In the genomic region with DNA sequence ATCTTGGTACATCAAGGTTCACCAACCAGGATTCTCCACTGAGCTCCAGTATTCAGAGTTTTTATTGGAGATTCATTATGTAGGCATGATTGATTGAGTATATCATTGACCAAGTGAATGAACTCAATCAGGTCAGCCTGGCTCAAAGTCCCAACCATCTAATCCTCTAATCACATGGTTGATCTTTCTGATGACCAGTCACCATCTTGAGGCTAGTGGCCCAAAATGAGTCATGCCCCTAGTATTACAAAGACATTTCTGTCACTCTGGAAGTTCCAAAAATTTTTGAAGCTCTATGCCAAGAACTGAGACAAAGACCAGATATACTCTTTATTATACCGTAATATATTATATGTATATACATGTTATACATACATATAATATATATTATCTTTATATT, we compare ENCODE assay signal across 26 cellular contexts.
"Had no signal": no experiment of that assay in that cellular context is flagged by ENCODE, and none has a peak within 500 bp of the region (broad histone marks: within the 10 kb centered on the region; RNA-seq: fewer than 3 reads in every experiment).

No MANE protein-coding gene starts in this region.

- H3K9me3 Mint-ChIP-seq: natural killer cell had no signal

- H3K9me3 ChIP-seq: gastrocnemius medialis had no signal

- H3K36me3 Mint-ChIP-seq: activated naive CD4-positive, alpha-beta T cell treated with anti-CD3 and anti-CD28 coated beads, Interleukin-2, amount 10 ng/mL, durations not matched to agents 7 days and 5 days; activated naive CD8-positive, alpha-beta T cell treated with anti-CD3 and anti-CD28 coated beads, Interleukin-2, amount 10 ng/mL, durations not matched to agents 7 days and 5 days; natural killer cell; neural progenitor cell had no signal

- ATAC-seq: gastrocnemius medialis, left colon, natural killer cell, T-helper 17 cell had no signal

- H3K4me3 Mint-ChIP-seq: activated CD4-positive, alpha-beta memory T cell treated with anti-CD3 and anti-CD28 coated beads, Interleukin-2, amount 10 ng/mL, durations not matched to agents 7 days and 5 days; activated CD4-positive, alpha-beta T cell treated with anti-CD3 and anti-CD28 coated beads, Interleukin-2, amount 10 ng/mL, durations not matched to agents 7 days and 5 days; activated naive CD4-positive, alpha-beta T cell treated with anti-CD3 and anti-CD28 coated beads, Interleukin-2, amount 10 ng/mL, durations not matched to agents 7 days and 5 days; activated naive CD8-positive, alpha-beta T cell treated with anti-CD3 and anti-CD28 coated beads, Interleukin-2, amount 10 ng/mL, durations not matched to agents 7 days and 5 days; activated T-cell treated with anti-CD3 and anti-CD28 coated beads, Interleukin-2, amount 50 U/mL, for 24 hours; brain; neural progenitor cell; T-helper 17 cell had no signal

- H3K4me3 ChIP-seq: ascending aorta, esophagus squamous epithelium, gastrocnemius medialis, neural progenitor cell, right atrium auricular region, tibial nerve had no signal

- DNase-seq: activated CD4-positive, alpha-beta memory T cell treated with anti-CD3 and anti-CD28 coated beads, Interleukin-2, amount 10 ng/mL, durations not matched to agents 7 days and 5 days; activated CD4-positive, alpha-beta T cell treated with anti-CD3 and anti-CD28 coated beads for 1 hour; activated CD4-positive, alpha-beta T cell treated with anti-CD3 and anti-CD28 coated beads, Interleukin-2, amount 10 ng/mL, durations not matched to agents 7 days and 5 days; activated CD8-positive, alpha-beta memory T cell treated with anti-CD3 and anti-CD28 coated beads, Interleukin-2, amount 50 U/mL, for 48 hours; activated gamma-delta T cell; activated naive CD4-positive, alpha-beta T cell treated with anti-CD3 and anti-CD28 coated beads, Interleukin-2, amount 10 ng/mL, durations not matched to agents 7 days and 5 days; activated naive CD8-positive, alpha-beta T cell treated with anti-CD3 and anti-CD28 coated beads, Interleukin-2, amount 10 ng/mL, durations not matched to agents 7 days and 5 days; activated T-cell treated with anti-CD3 and anti-CD28 coated beads, Interleukin-2, amount 50 U/mL, for 24 hours; esophagus squamous epithelium; gastrocnemius medialis; hippocampal formation; left colon; midbrain; natural killer cell; occipital lobe; stimulated activated CD4-positive, alpha-beta T cell treated with anti-CD3 and anti-CD28 coated beads, Interleukin-15, amount 100 ng/mL, for 24 hours; stimulated activated CD4-positive, alpha-beta T cell treated with anti-CD3 and anti-CD28 coated beads, Interleukin-2, amount 100 ng/mL, for 24 hours; stimulated activated naive CD4-positive, alpha-beta T cell treated with Interleukin-2 at 50 U/mL for 16 hours; T-helper 17 cell; T1000 had no signal

- H3K36me3 ChIP-seq: ascending aorta, esophagus squamous epithelium, gastrocnemius medialis, right atrium auricular region, tibial nerve had no signal

- H3K4me1 Mint-ChIP-seq: activated naive CD4-positive, alpha-beta T cell treated with anti-CD3 and anti-CD28 coated beads, Interleukin-2, amount 10 ng/mL, durations not matched to agents 7 days and 5 days; T-helper 17 cell had no signal

- H3K4me1 ChIP-seq: ascending aorta, esophagus squamous epithelium, gastrocnemius medialis, parathyroid adenoma, right atrium auricular region, tibial nerve had no signal

- H3K27ac Mint-ChIP-seq: activated CD4-positive, alpha-beta memory T cell treated with anti-CD3 and anti-CD28 coated beads, Interleukin-2, amount 10 ng/mL, durations not matched to agents 7 days and 5 days; activated CD4-positive, alpha-beta T cell treated with anti-CD3 and anti-CD28 coated beads, Interleukin-2, amount 10 ng/mL, durations not matched to agents 7 days and 5 days; activated naive CD4-positive, alpha-beta T cell treated with anti-CD3 and anti-CD28 coated beads, Interleukin-2, amount 10 ng/mL, durations not matched to agents 7 days and 5 days; activated naive CD8-positive, alpha-beta T cell treated with anti-CD3 and anti-CD28 coated beads, Interleukin-2, amount 10 ng/mL, durations not matched to agents 7 days and 5 days; activated T-cell treated with anti-CD3 and anti-CD28 coated beads, Interleukin-2, amount 50 U/mL, for 24 hours; brain; neural progenitor cell; T-helper 17 cell had no signal

- H3K27ac ChIP-seq: ascending aorta, esophagus squamous epithelium, gastrocnemius medialis, neural progenitor cell, parathyroid adenoma, right atrium auricular region, tibial nerve had no signal

- H3K27me3 Mint-ChIP-seq: activated CD4-positive, alpha-beta memory T cell treated with anti-CD3 and anti-CD28 coated beads, Interleukin-2, amount 10 ng/mL, durations not matched to agents 7 days and 5 days; activated CD4-positive, alpha-beta T cell treated with anti-CD3 and anti-CD28 coated beads, Interleukin-2, amount 10 ng/mL, durations not matched to agents 7 days and 5 days; activated naive CD4-positive, alpha-beta T cell treated with anti-CD3 and anti-CD28 coated beads, Interleukin-2, amount 10 ng/mL, durations not matched to agents 7 days and 5 days; activated naive CD8-positive, alpha-beta T cell treated with anti-CD3 and anti-CD28 coated beads, Interleukin-2, amount 10 ng/mL, durations not matched to agents 7 days and 5 days; activated T-cell treated with anti-CD3 and anti-CD28 coated beads, Interleukin-2, amount 50 U/mL, for 24 hours; brain; T-helper 17 cell had no signal

- H3K27me3 ChIP-seq: ascending aorta, esophagus squamous epithelium, gastrocnemius medialis, neural progenitor cell, right atrium auricular region, tibial nerve had no signal
